Comparison of ENCODE assay signal across 26 cellular contexts in genomic region chr4:7742807-7743158, GRCh38.
"Had no signal": no experiment of that assay in that cellular context is flagged by ENCODE, and none has a peak within 500 bp of the region (broad histone marks: within the 10 kb centered on the region; RNA-seq: fewer than 3 reads in every experiment).

No MANE protein-coding gene starts in this region.

- H3K36me3 ChIP-seq: ascending aorta, SJSA1 had no signal

- FAIRE-seq: K562 had no signal

- ATAC-seq: activated naive CD4-positive, alpha-beta T cell treated with anti-CD3 and anti-CD28 coated beads, Interleukin-2, amount 50 U/mL, for 72 hours; activated naive CD8-positive, alpha-beta T cell treated with anti-CD3 and anti-CD28 coated beads, Interleukin-2, amount 50 U/mL, for 24 hours; activated T-cell treated with anti-CD3 and anti-CD28 coated beads, Interleukin-2, amount 50 U/mL, for 4 hours; body of pancreas; K562; SK-N-SH treated with all-trans-retinoic acid at 6 μM for 48 hours; WTC11 had no signal

- H3K27me3 ChIP-seq: ascending aorta, body of pancreas had no signal

- H3K27ac Mint-ChIP-seq: activated CD4-positive, alpha-beta memory T cell treated with anti-CD3 and anti-CD28 coated beads for 36 hours; activated CD4-positive, alpha-beta T cell treated with anti-CD3 and anti-CD28 coated beads, Interleukin-2, amount 10 ng/mL, durations not matched to agents 24 days and 14 days; activated naive CD8-positive, alpha-beta T cell treated with anti-CD3 and anti-CD28 coated beads, Interleukin-2, amount 50 U/mL, for 24 hours; WTC11 had no signal

- H3K9me3 Mint-ChIP-seq: activated CD4-positive, alpha-beta memory T cell treated with anti-CD3 and anti-CD28 coated beads for 36 hours; activated CD4-positive, alpha-beta T cell treated with anti-CD3 and anti-CD28 coated beads, Interleukin-2, amount 10 ng/mL, durations not matched to agents 24 days and 14 days; activated naive CD4-positive, alpha-beta T cell treated with anti-CD3 and anti-CD28 coated beads, Interleukin-2, amount 50 U/mL, for 72 hours; activated naive CD8-positive, alpha-beta T cell treated with anti-CD3 and anti-CD28 coated beads, Interleukin-2, amount 50 U/mL, for 24 hours; activated T-cell treated with anti-CD3 and anti-CD28 coated beads, Interleukin-2, amount 50 U/mL, for 4 hours; WTC11 had no signal

- H3K4me3 ChIP-seq: ascending aorta, body of pancreas, K562, PC-9, SJSA1 had no signal

- H3K4me1 Mint-ChIP-seq: activated CD4-positive, alpha-beta T cell treated with anti-CD3 and anti-CD28 coated beads, Interleukin-2, amount 10 ng/mL, durations not matched to agents 24 days and 14 days; activated naive CD8-positive, alpha-beta T cell treated with anti-CD3 and anti-CD28 coated beads, Interleukin-2, amount 50 U/mL, for 24 hours; WTC11 had no signal

- H3K4me3 Mint-ChIP-seq: activated CD4-positive, alpha-beta memory T cell treated with anti-CD3 and anti-CD28 coated beads for 36 hours; activated CD4-positive, alpha-beta T cell treated with anti-CD3 and anti-CD28 coated beads, Interleukin-2, amount 10 ng/mL, durations not matched to agents 24 days and 14 days; activated naive CD8-positive, alpha-beta T cell treated with anti-CD3 and anti-CD28 coated beads, Interleukin-2, amount 50 U/mL, for 24 hours; activated T-cell treated with anti-CD3 and anti-CD28 coated beads, Interleukin-2, amount 50 U/mL, for 4 hours; WTC11 had no signal

- H3K36me3 Mint-ChIP-seq: activated CD4-positive, alpha-beta memory T cell treated with anti-CD3 and anti-CD28 coated beads for 36 hours; activated naive CD4-positive, alpha-beta T cell treated with anti-CD3 and anti-CD28 coated beads, Interleukin-2, amount 50 U/mL, for 72 hours; WTC11 had no signal

- DNase-seq: activated CD4-positive, alpha-beta memory T cell treated with anti-CD3 and anti-CD28 coated beads for 36 hours; activated CD4-positive, alpha-beta T cell treated with anti-CD3 and anti-CD28 coated beads for 1 hour; activated CD4-positive, alpha-beta T cell treated with anti-CD3 and anti-CD28 coated beads, Interleukin-2, amount 10 ng/mL, durations not matched to agents 24 days and 14 days; activated CD8-positive, alpha-beta memory T cell treated with anti-CD3 and anti-CD28 coated beads for 24 hours; activated effector memory CD4-positive, alpha-beta T cell treated with anti-CD3 and anti-CD28 coated beads, Interleukin-2, amount 50 U/mL, for 16 hours; activated naive CD4-positive, alpha-beta T cell treated with Interleukin-2 at 50 U/mL for 16 hours; activated naive CD8-positive, alpha-beta T cell treated with anti-CD3 and anti-CD28 coated beads, Interleukin-2, amount 50 U/mL, for 24 hours; activated T-cell treated with anti-CD3 and anti-CD28 coated beads, Interleukin-2, amount 50 U/mL, for 4 hours; amniotic stem cell; body of pancreas; Karpas-422; MM.1S; NCI-H1092 treated with DMSO at 0.1 percent for 48 hours; NCI-H1417 treated with DMSO at 0.1 percent for 48 hours; NCI-H1694 treated with DMSO at 0.1 percent for 48 hours; NCI-H2029 treated with DMSO at 0.1 percent for 48 hours; NCI-H345; NCI-H510A; PC-9; SW 1271 had no signal

- H3K27me3 Mint-ChIP-seq: activated CD4-positive, alpha-beta memory T cell treated with anti-CD3 and anti-CD28 coated beads for 36 hours; activated CD4-positive, alpha-beta T cell treated with anti-CD3 and anti-CD28 coated beads, Interleukin-2, amount 10 ng/mL, durations not matched to agents 24 days and 14 days; activated naive CD8-positive, alpha-beta T cell treated with anti-CD3 and anti-CD28 coated beads, Interleukin-2, amount 50 U/mL, for 24 hours had no signal
